ENCODE assay signal across 19 cellular contexts in the genomic region with DNA sequence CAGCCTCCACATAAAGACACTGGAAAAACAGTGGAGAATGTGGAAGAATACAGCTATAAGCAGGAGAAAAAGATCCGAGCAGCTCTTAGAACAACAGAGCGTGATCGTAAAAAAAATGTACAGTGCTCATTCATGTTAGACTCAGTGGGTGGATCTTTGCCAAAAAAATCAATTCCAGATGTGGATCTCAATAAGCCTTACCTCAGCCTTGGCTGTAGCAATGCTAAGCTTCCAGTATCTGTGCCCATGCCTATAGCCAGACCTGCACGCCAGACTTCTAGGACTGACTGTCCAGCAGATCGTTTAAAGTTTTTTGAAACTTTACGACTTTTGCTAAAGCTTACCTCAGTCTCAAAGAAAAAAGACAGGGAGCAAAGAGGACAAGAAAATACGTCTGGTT. TPM values are rescaled to one million over a fixed set of nuclear protein-coding genes. Genes with fewer than 3 reads are reported as not detected.
DNase-seq lines count a peak whose midpoint lies in the region; ATAC-seq and TF ChIP-seq lines count a peak whose summit lies in the region.
"Had no signal": no experiment of that assay in that cellular context is flagged by ENCODE, and none has a peak within 500 bp of the region (broad histone marks: within the 10 kb centered on the region; RNA-seq: fewer than 3 reads in every experiment).

No MANE protein-coding gene starts in this region.

- no peak for TF ChIP-seq CTCF in BE2C (IDR thresholded peaks at IDR 0.05; ENCODE audit: low read depth, low read length)
- TF ChIP-seq CTCF in SK-N-SH (IDR thresholded peaks at IDR 0.05), result no peak
- TF ChIP-seq CTCF in esophagus squamous epithelium (IDR thresholded peaks at IDR 0.05), result no peak

- no peaks in the 10 kb centered on the region for H3K4me1 ChIP-seq in BE2C
- H3K4me1 ChIP-seq in SK-N-SH (ENCODE audit: control insufficient read depth in 1 of 2, insufficient read depth in 2 of 2, low read depth in 1 of 2, low read length in 1 of 2), result peaks cover 0 to 12% of the 10 kb centered on the region in 2 experiments; a peak in 3 of 4 replicates
- no peaks in the 10 kb centered on the region for H3K4me1 ChIP-seq in esophagus squamous epithelium
- H3K4me1 ChIP-seq: breast epithelium, right atrium auricular region, thyroid gland had no signal

- peak; percentile 50 for ATAC-seq in sciatic nerve
- no peak for ATAC-seq in GM18519 (IDR thresholded peaks at IDR 0.05; ENCODE audit: low FRiP score, unreplicated experiment)
- ATAC-seq in GM18861 (IDR thresholded peaks at IDR 0.05; ENCODE audit: unreplicated experiment), result no peak
- ATAC-seq: activated T-cell treated with anti-CD3 and anti-CD28 coated beads, Interleukin-2, amount 50 U/mL, for 72 hours; GM12878; Panc1; stimulated activated naive B cell treated with anti-CD40 and anti-IgM and Interleukin-4, amounts not matched to agents 10 μg/mL and 1 μg/mL and 100 μg/mL, for 72 hours had no signal

- intact Hi-C loops in sciatic nerve (cut with DNase I) (no loop called here), esophagus squamous epithelium (cut with DNase I) (no loop called here)

- peak overlapping the region; percentile 21; the same call in 1 of the 2 replicates for H3K4me3 ChIP-seq in BE2C (ENCODE audit: low read depth, low read length)
- no peak overlapping the region; a peak in 1 of 4 replicates for H3K4me3 ChIP-seq in SK-N-SH (ENCODE audit: low read depth in 2 of 2, low read length in 1 of 2)
- H3K4me3 ChIP-seq in esophagus squamous epithelium, result no peak overlapping the region
- H3K4me3 ChIP-seq: breast epithelium, GM12878, left ventricle myocardium inferior, right atrium auricular region, thyroid gland had no signal

- no peak overlapping the region for H2AFZ ChIP-seq in SK-N-SH (ENCODE audit: low read depth)

- H3K27me3 ChIP-seq in BE2C, result no peaks in the 10 kb centered on the region
- H3K27me3 ChIP-seq in SK-N-SH (ENCODE audit: insufficient read depth), result no peaks in the 10 kb centered on the region
- no peaks in the 10 kb centered on the region for H3K27me3 ChIP-seq in esophagus squamous epithelium
- H3K27me3 ChIP-seq: breast epithelium, right atrium auricular region, thyroid gland had no signal

- H3K4me2 ChIP-seq in SK-N-SH, result peak overlapping the region; percentile 14; the same call in 1 of the 2 replicates

- no peaks in the 10 kb centered on the region for H3F3A ChIP-seq in SK-N-SH (replicated peaks; ENCODE audit: insufficient read depth)

- DNase-seq in BE2C, result peak; percentile 51
- peak; percentile 65 for DNase-seq in SK-N-SH
- DNase-seq in fibroblast of gingiva (ENCODE audit: low read depth), result peak; percentile 91
- no peak for DNase-seq in sciatic nerve (ENCODE audit: low spot score)
- no peak for DNase-seq in globus pallidus (ENCODE audit: low spot score)
- DNase-seq in esophagus squamous epithelium (lab: John Stamatoyannopoulos, UW), result no peak
- DNase-seq: activated CD8-positive, alpha-beta memory T cell treated with anti-CD3 and anti-CD28 coated beads for 24 hours; activated T-cell treated with anti-CD3 and anti-CD28 coated beads, Interleukin-2, amount 50 U/mL, for 72 hours; left ventricle myocardium inferior; NCI-H1694; occipital lobe; stimulated activated naive B cell treated with anti-CD40 and anti-IgM and Interleukin-4, amounts not matched to agents 10 μg/mL and 1 μg/mL and 100 μg/mL, for 72 hours; thyroid gland had no signal

- TF ChIP-seq POLR2A in esophagus squamous epithelium (IDR thresholded peaks at IDR 0.05), result no peak

- WGBS in SK-N-SH (ENCODE audit: low lambda C conversion rate), result 53% methylated on average over 7 of the region's 7 CpGs
- 71 to 73% methylated on average over 7 of the region's 7 CpGs for WGBS in esophagus squamous epithelium, 2 donors

- H3K36me3 ChIP-seq in BE2C (peaks cover 4% of the 10 kb centered on the region; the same call in 1 of the 2 replicates), SK-N-SH (replicated peaks in 1 of 2; ENCODE audit: control insufficient read depth in 1 of 2, insufficient read depth in 2 of 2, low read length in 1 of 2) (peaks cover 4 to 23% of the 10 kb centered on the region in 2 experiments), esophagus squamous epithelium (peaks cover 0 to 49% (median 4%) of the 10 kb centered on the region in 3 donors)
- H3K36me3 ChIP-seq: breast epithelium, right atrium auricular region, thyroid gland had no signal

- H3K27ac ChIP-seq in SK-N-SH (ENCODE audit: low read depth in 2 of 2, low read length in 1 of 2) (peak overlapping the region in 1 of 2 experiments; percentile 84; a peak in 2 of 4 replicates), esophagus squamous epithelium (no peak overlapping the region)
- H3K27ac ChIP-seq: breast epithelium, left ventricle myocardium inferior, right atrium auricular region, thyroid gland had no signal

- TF ChIP-seq RAD21 in SK-N-SH (IDR thresholded peaks at IDR 0.05; ENCODE audit: low read length), result no peak

- no peak overlapping the region for H3K9ac ChIP-seq in SK-N-SH

- CTCF ChIA-PET in SK-N-SH (lab: Yijun Ruan, JAX), result interaction anchor here (0.8 to 1.8 kb wide), 6 partner anchors 12 to 325 kb away, joined by 3 to 7 read pairs (median 4); no protein-coding TSS in a partner anchor

- peaks cover 16% of the 10 kb centered on the region for H3K79me2 ChIP-seq in SK-N-SH (ENCODE audit: insufficient read depth)

- H4K20me1 ChIP-seq in SK-N-SH (ENCODE audit: insufficient read depth), result 0 out of 2 replicates have a peak, but pooled peaks cover 3% of the 10 kb centered on the region

- H3K9me3 ChIP-seq in BE2C (no peaks in the 10 kb centered on the region), SK-N-SH (no peaks in the 10 kb centered on the region), esophagus squamous epithelium (no peaks in the 10 kb centered on the region)
- H3K9me3 ChIP-seq: breast epithelium, left ventricle myocardium inferior, right atrium auricular region, thyroid gland had no signal

- peak in 1 of 2 experiments; percentile 18; a peak in 1 of 4 replicates for TF ChIP-seq EP300 in SK-N-SH (IDR thresholded peaks at IDR 0.05; ENCODE audit: borderline replicate concordance in 1 of 2, low read depth in 1 of 2, low read length in 1 of 2)

- no peaks in the 10 kb centered on the region for H3K9me2 ChIP-seq in SK-N-SH

- POLR2A ChIA-PET in SK-N-SH (lab: Yijun Ruan, JAX), result no interaction called here

TF ChIP-seq in SK-N-SH, 30 proteins besides CTCF, POLR2A, EP300 and RAD21:
- TF ChIP-seq EZH2phosphoT487 (IDR thresholded peaks at IDR 0.05; ENCODE audit: borderline replicate concordance, low read depth), result no peak
- TF ChIP-seq MXI1 (IDR thresholded peaks at IDR 0.05; ENCODE audit: low read depth, low read length), result 0 out of 2 replicates have a peak, but pooled peaks have one; percentile 34
- TF ChIP-seq TCF12 (IDR thresholded peaks at IDR 0.05), result peak; percentile 52
- TF ChIP-seq RFX5 (IDR thresholded peaks at IDR 0.05; ENCODE audit: low read length), result no peak
- peak; percentile 51 for TF ChIP-seq CHD2 (IDR thresholded peaks at IDR 0.05; ENCODE audit: low read length, partially characterized antibody)
- no peak for TF ChIP-seq TAF1 (IDR thresholded peaks at IDR 0.05; ENCODE audit: borderline replicate concordance, low read depth, low read length)
- TF ChIP-seq GATA2 (CRISPR knock-in tag; IDR thresholded peaks at IDR 0.05), result 0 out of 2 replicates have a peak, but pooled peaks have one; percentile 29
- 0 out of 2 replicates have a peak, but pooled peaks have one; percentile 22 for TF ChIP-seq RCOR1 (IDR thresholded peaks at IDR 0.05; ENCODE audit: low read length)
TF ChIP-seq in SK-N-SH: peak in this region for 5.

RNA-seq across cellular contexts. Expression of a gene that starts 57.1 kb away (rescaled TPM):
- 16.4 TPM for polyA plus RNA-seq in BE2C (2012; ENCODE audit: insufficient read depth, insufficient read length, low read depth)
- 6.8 and 7.1 TPM in 2 replicates for polyA plus RNA-seq in SK-N-SH (2012; rRNA removed)
- polyA plus RNA-seq in SK-N-SH (2012; cell fraction: cytosol; rRNA removed), result 6.1 and 7.1 TPM in 2 replicates
- polyA plus RNA-seq in SK-N-SH (2012; cell fraction: nucleus; rRNA removed), result 21.1 and 27.5 TPM in 2 replicates
- total RNA-seq in sciatic nerve, result 95.0 TPM
- 10 to 100 TPM; 22.5 to 38.0 (median 27.4) TPM for total RNA-seq in esophagus squamous epithelium

Comparison
In these comparisons a context has a peak if more than half of its experiments do, and no peak if none do; other contexts are left out.
1. DNase-seq: peak in BE2C (single experiment), SK-N-SH (single experiment) and fibroblast of gingiva (single experiment); none in sciatic nerve (single experiment), globus pallidus (single experiment) and esophagus squamous epithelium (single experiment).